Comparison of ENCODE assay signal across 9 cellular contexts in the genomic region with DNA sequence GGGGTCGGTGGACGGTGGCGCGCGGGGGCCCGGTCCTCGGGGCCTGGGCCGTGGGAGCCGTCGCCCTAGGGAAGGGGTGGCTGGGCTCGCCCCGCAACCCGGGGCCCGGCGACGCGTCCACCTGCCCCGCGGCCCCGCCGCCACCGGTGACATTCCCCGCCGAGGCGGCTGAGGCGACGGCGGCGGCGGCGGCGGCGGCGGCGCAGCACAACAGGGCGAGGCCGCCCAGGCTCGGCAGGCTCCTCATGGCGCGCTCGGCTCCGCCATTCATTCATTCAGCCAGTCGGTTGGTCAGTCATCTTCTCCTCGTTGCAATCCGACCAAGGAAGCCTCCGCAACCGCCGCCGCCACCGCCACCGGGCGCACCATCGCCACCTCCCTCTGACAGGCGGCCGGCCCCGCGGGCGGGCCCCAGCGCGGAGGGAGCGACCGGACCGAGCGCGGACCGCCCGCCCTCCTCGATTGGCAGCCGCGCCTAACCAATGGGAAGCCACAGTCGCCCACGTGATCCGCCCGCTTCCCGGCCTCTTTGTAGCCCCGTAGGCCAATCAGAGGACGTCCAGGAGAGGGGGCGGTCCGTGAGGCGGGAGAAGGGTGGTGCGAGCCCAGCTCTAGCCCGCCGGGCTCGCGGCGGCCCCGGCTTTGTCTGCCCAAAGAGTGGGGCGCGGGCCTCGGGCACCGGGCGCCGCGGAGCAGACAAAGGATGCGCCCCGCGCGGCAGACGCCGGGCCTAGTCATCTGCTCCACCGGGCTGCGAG. TPM values are rescaled to one million over a fixed set of nuclear protein-coding genes. Genes with fewer than 3 reads are reported as not detected.
DNase-seq lines count a peak whose midpoint lies in the region; ATAC-seq, FAIRE-seq and TF ChIP-seq lines count a peak whose summit lies in the region.
"Had no signal": no experiment of that assay in that cellular context is flagged by ENCODE, and none has a peak within 500 bp of the region (broad histone marks: within the 10 kb centered on the region; RNA-seq: fewer than 3 reads in every experiment).

Gene MEGF9 (minus strand): TSS at position 383 of the 758 bp plus-strand sequence. CDS start 112 bp downstream, at position 271.

- POLR2A ChIA-PET in activated CD4-positive, alpha-beta T cell treated with anti-CD3 and anti-CD28 coated beads for 36 hours (lab: Charles Lee), result no interaction called here

- CTCF ChIA-PET in activated CD4-positive, alpha-beta T cell treated with anti-CD3 and anti-CD28 coated beads for 36 hours (lab: Charles Lee), result interaction anchor here (0.5 to 1.9 kb wide), 7 partner anchors 13 to 367 kb away, joined by 3 to 14 read pairs (median 3); no protein-coding TSS in a partner anchor

- H3K36me3 ChIP-seq in BE2C, result no peaks in the 10 kb centered on the region

- H3K27me3 ChIP-seq in BE2C, result no peaks in the 10 kb centered on the region

- H3K9me3 ChIP-seq in BE2C, result no peaks in the 10 kb centered on the region

- H3K4me1 ChIP-seq in BE2C, result peaks cover 16% of the 10 kb centered on the region

- peak within 1 kb of the TSS; percentile 94 for H3K27ac ChIP-seq in cingulate gyrus (ENCODE audit: low read depth, low read length)

- peak within 1 kb of the TSS; percentile 84 for H3K4me3 Mint-ChIP-seq in activated CD4-positive, alpha-beta T cell treated with anti-CD3 and anti-CD28 coated beads for 36 hours

- no peaks in the 10 kb centered on the region for H3K36me3 Mint-ChIP-seq in activated CD4-positive, alpha-beta T cell treated with anti-CD3 and anti-CD28 coated beads for 36 hours (ENCODE audit: low read depth)

- peak; percentile 99 for DNase-seq in BE2C
- DNase-seq in GM19239 (ENCODE audit: insufficient read length, low spot score), result peak; percentile 88
- DNase-seq in NCI-H510A treated with DMSO at 0.1 percent for 48 hours (lab: John Stamatoyannopoulos, UW), result peak; percentile 96
- DNase-seq in activated CD4-positive, alpha-beta T cell treated with anti-CD3 and anti-CD28 coated beads for 36 hours, result peak; percentile 99
- peak; percentile 98 for DNase-seq in kidney tubule cell (ENCODE audit: low spot score)
- peak; percentile 88 to 90 for DNase-seq in stimulated activated CD4-positive, alpha-beta T cell treated with anti-CD3 and anti-CD28 coated beads, Interleukin-1b, Interleukin-23, amount 100 ng/mL, for 1 hour (ENCODE audit: low read depth in 2 of 2)

- no peaks in the 10 kb centered on the region for H3K27me3 Mint-ChIP-seq in activated CD4-positive, alpha-beta T cell treated with anti-CD3 and anti-CD28 coated beads for 36 hours

- intact Hi-C loops in activated CD4-positive, alpha-beta T cell treated with anti-CD3 and anti-CD28 coated beads for 36 hours (cut with DNase I, micrococcal nuclease), result loop anchor here (1.0 to 5.0 kb wide), 11 partner anchors 79 to 658 kb away; partner anchors contain the start of genes CDK5RAP2 (in 1 of the 2), CNTRL (in 1 of the 2), FBXW2 (in 1 of the 2) and PSMD5 (in 1 of the 2)

- no peaks in the 10 kb centered on the region for H3K9me3 Mint-ChIP-seq in activated CD4-positive, alpha-beta T cell treated with anti-CD3 and anti-CD28 coated beads for 36 hours (ENCODE audit: low read depth)

- peak within 1 kb of the TSS; percentile 74 for H3K27ac Mint-ChIP-seq in activated CD4-positive, alpha-beta T cell treated with anti-CD3 and anti-CD28 coated beads for 36 hours

- TF ChIP-seq CTCF in BE2C (IDR thresholded peaks at IDR 0.05; ENCODE audit: low read depth, low read length), result no peak

- peak within 1 kb of the TSS; percentile 79 for H3K4me3 ChIP-seq in BE2C (ENCODE audit: low read depth, low read length)

- peaks cover 34% of the 10 kb centered on the region for H3K4me1 Mint-ChIP-seq in activated CD4-positive, alpha-beta T cell treated with anti-CD3 and anti-CD28 coated beads for 36 hours

- FAIRE-seq in GM19239 (lab: Jason Lieb, UNC), result peak; percentile 92
- FAIRE-seq: endometrium had no signal

- ATAC-seq in HG03442 (IDR thresholded peaks at IDR 0.05; ENCODE audit: unreplicated experiment), result peak; percentile 94
- ATAC-seq in activated CD4-positive, alpha-beta T cell treated with anti-CD3 and anti-CD28 coated beads for 36 hours, result peak; percentile 98

RNA-seq across cellular contexts. Expression of gene MEGF9, which starts in this region (rescaled TPM):
- polyA plus RNA-seq in BE2C (2012; ENCODE audit: insufficient read depth, insufficient read length, low read depth), result 4.3 TPM
- 1 to 10 TPM; 3.3 to 3.6 TPM for total RNA-seq in activated CD4-positive, alpha-beta T cell treated with anti-CD3 and anti-CD28 coated beads for 36 hours

Comparison
In these comparisons a context has a peak if more than half of its experiments do, and no peak if none do; other contexts are left out.
1. Peak in every context shown above with its lines: DNase-seq, ATAC-seq, H3K4me3 ChIP-seq and H3K27ac ChIP-seq.